ENCODE assay signal across 20 cellular contexts in the genomic region with DNA sequence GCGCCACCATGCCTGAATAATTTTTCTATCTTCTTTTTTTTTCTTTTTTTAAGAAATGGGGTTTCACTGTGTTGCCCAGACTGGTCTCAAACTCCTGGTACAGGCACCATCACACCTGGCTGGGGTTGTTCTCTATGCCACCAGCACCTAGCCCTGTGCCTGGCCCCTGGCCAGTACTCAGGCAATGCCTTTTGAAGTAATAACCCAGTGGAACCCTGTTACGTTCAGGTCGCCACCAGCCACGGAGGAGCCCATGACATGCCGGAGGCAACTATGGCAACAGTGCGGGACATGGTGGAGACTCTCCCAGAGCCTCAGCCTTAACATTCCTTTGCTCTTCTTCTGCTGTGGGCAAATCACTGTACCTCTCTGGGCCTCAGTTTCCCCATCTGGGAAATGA. TPM values are rescaled to one million over a fixed set of nuclear protein-coding genes. Genes with fewer than 3 reads are reported as not detected.
DNase-seq lines count a peak whose midpoint lies in the region; ATAC-seq, FAIRE-seq and TF ChIP-seq lines count a peak whose summit lies in the region.
"Had no signal": no experiment of that assay in that cellular context is flagged by ENCODE, and none has a peak within 500 bp of the region (broad histone marks: within the 10 kb centered on the region; RNA-seq: fewer than 3 reads in every experiment).

No MANE protein-coding gene starts in this region.

- no peak overlapping the region for H3K4me3 Mint-ChIP-seq in astrocyte (ENCODE audit: unreplicated experiment)
- H3K4me3 Mint-ChIP-seq: central memory CD8-positive, alpha-beta T cell; effector memory CD8-positive, alpha-beta T cell had no signal

- peak overlapping the region; percentile 94 for H3K27ac Mint-ChIP-seq in astrocyte (ENCODE audit: unreplicated experiment)
- H3K27ac Mint-ChIP-seq: effector memory CD8-positive, alpha-beta T cell had no signal

- in situ Hi-C loops in GM23248 (cut with MboI), result no loop called here

- H3K4me2 ChIP-seq in GM23248 (ENCODE audit: unreplicated experiment) (peak overlapping the region; percentile 42), astrocyte (ENCODE audit: low read length) (no peak overlapping the region)

- H4K20me1 ChIP-seq in GM23248 (ENCODE audit: insufficient read depth) (no peaks in the 10 kb centered on the region), astrocyte (ENCODE audit: insufficient read depth, low read length) (no peaks in the 10 kb centered on the region)

- H3K27me3 ChIP-seq in GM23248 (replicated peaks; ENCODE audit: insufficient read depth) (no peaks in the 10 kb centered on the region), astrocyte (ENCODE audit: insufficient read depth, low read length) (peaks cover 21% of the 10 kb centered on the region), lung (ENCODE audit: control insufficient read depth, insufficient read depth) (no peaks in the 10 kb centered on the region)

- ATAC-seq in lung (ENCODE audit: insufficient read depth, low FRiP score) (no peak), HG03139 (IDR thresholded peaks at IDR 0.05; ENCODE audit: unreplicated experiment) (no peak), HG02981 (IDR thresholded peaks at IDR 0.05; ENCODE audit: unreplicated experiment) (no peak), GM21717 (IDR thresholded peaks at IDR 0.05; ENCODE audit: unreplicated experiment) (no peak)
- ATAC-seq: effector memory CD8-positive, alpha-beta T cell had no signal

- H3K79me2 ChIP-seq in GM23248 (ENCODE audit: insufficient read depth) (no peaks in the 10 kb centered on the region), astrocyte (ENCODE audit: insufficient read depth, low read length) (no peaks in the 10 kb centered on the region)
- H3K79me2 ChIP-seq: parathyroid adenoma had no signal

- peaks cover 33% of the 10 kb centered on the region for H3K4me1 ChIP-seq in GM23248 (ENCODE audit: insufficient read depth)
- H3K4me1 ChIP-seq in astrocyte (ENCODE audit: insufficient read depth, low read length), result peaks cover 7% of the 10 kb centered on the region
- H3K4me1 ChIP-seq in lung (ENCODE audit: control insufficient read depth in 2 of 2, insufficient read depth in 2 of 2, low read length in 2 of 2), result peaks cover 8 to 11% of the 10 kb centered on the region in 2 donors
- H3K4me1 ChIP-seq: parathyroid adenoma had no signal

- peaks cover 21% of the 10 kb centered on the region for H3F3A ChIP-seq in GM23248 (ENCODE audit: insufficient read depth)

- H2AFZ ChIP-seq in GM23248 (peak overlapping the region; percentile 72), astrocyte (ENCODE audit: low read depth, low read length) (no peak overlapping the region)
- H2AFZ ChIP-seq: parathyroid adenoma had no signal

- H3K27ac ChIP-seq in GM23248 (peak overlapping the region; percentile 90), astrocyte (ENCODE audit: low read depth, low read length) (no peak overlapping the region), lung (ENCODE audit: low read depth in 1 of 2, low read length in 1 of 2) (peak overlapping the region; percentile 58 to 80), skin epidermis (peak overlapping the region in 14 of 21 experiments; percentile 12 to 66 (median 44))
- H3K27ac ChIP-seq: parathyroid adenoma had no signal

- DNase-seq in GM23248 (no peak), astrocyte (ENCODE audit: low read depth) (no peak), lung (ENCODE audit: low spot score) (no peak), NCI-H524 treated with DMSO at 0.1 percent for 48 hours (lab: John Stamatoyannopoulos, UW) (no peak)
- DNase-seq: activated CD4-positive, alpha-beta T cell treated with anti-CD3 and anti-CD28 coated beads for 4 hours; activated effector memory CD4-positive, alpha-beta T cell treated with Interleukin-2 at 50 U/mL for 16 hours; effector memory CD8-positive, alpha-beta T cell; NCI-H1436 treated with DMSO at 0.1 percent for 48 hours; NCI-H2171 treated with DMSO at 0.1 percent for 48 hours; NCI-H748 treated with DMSO at 0.1 percent for 48 hours; stimulated activated CD4-positive, alpha-beta T cell treated with anti-CD3 and anti-CD28 coated beads, Interleukin-4, amount 100 ng/mL, for 4 hours had no signal

- H3K36me3 ChIP-seq in GM23248 (ENCODE audit: low read depth) (no peaks in the 10 kb centered on the region), astrocyte (ENCODE audit: insufficient read depth, low read length) (no peaks in the 10 kb centered on the region), lung (ENCODE audit: control insufficient read depth in 2 of 2, insufficient read depth in 2 of 2, low read length in 2 of 2) (no peaks in the 10 kb centered on the region)

- FAIRE-seq in astrocyte (lab: Jason Lieb, UNC), result no peak
- FAIRE-seq: GM18507, TTC549 had no signal

- peaks cover 4% of the 10 kb centered on the region for H3K36me3 Mint-ChIP-seq in astrocyte (ENCODE audit: low read depth, unreplicated experiment)

- peaks cover 6% of the 10 kb centered on the region for H3K27me3 Mint-ChIP-seq in astrocyte (ENCODE audit: low read depth, unreplicated experiment)

- no peaks in the 10 kb centered on the region for H3K9me2 ChIP-seq in GM23248 (ENCODE audit: insufficient read depth)

- peaks cover 22% of the 10 kb centered on the region for H3K9me3 Mint-ChIP-seq in astrocyte (ENCODE audit: unreplicated experiment)
- H3K9me3 Mint-ChIP-seq: central memory CD8-positive, alpha-beta T cell had no signal

- H3K4me3 ChIP-seq in GM23248, result no peak overlapping the region
- H3K4me3 ChIP-seq in astrocyte (ENCODE audit: insufficient read depth, low read depth, low read length), result no peak overlapping the region
- H3K4me3 ChIP-seq in lung, result no peak overlapping the region
- H3K4me3 ChIP-seq in skin epidermis, result no peak overlapping the region

- H3K9me3 ChIP-seq in GM23248 (ENCODE audit: low read depth) (no peaks in the 10 kb centered on the region), astrocyte (ENCODE audit: insufficient read depth, low read depth, low read length) (peaks cover 8% of the 10 kb centered on the region), lung (ENCODE audit: control insufficient read depth in 2 of 2, insufficient read depth in 1 of 2, low read length in 1 of 2) (peaks cover 0 to 10% of the 10 kb centered on the region in 2 donors)

- TF ChIP-seq CTCF in astrocyte (IDR thresholded peaks at IDR 0.05; ENCODE audit: insufficient read depth, low read depth, low read length), result no peak
- TF ChIP-seq CTCF in lung (IDR thresholded peaks at IDR 0.05; ENCODE audit: control extremely low read depth, extremely low read depth), result no peak

- H3K4me1 Mint-ChIP-seq in astrocyte (ENCODE audit: low read depth, unreplicated experiment), result peaks cover 16% of the 10 kb centered on the region
- H3K4me1 Mint-ChIP-seq: central memory CD8-positive, alpha-beta T cell had no signal

- H3K9ac ChIP-seq in GM23248 (peak overlapping the region; percentile 77), astrocyte (ENCODE audit: low read length) (peak overlapping the region; percentile 57)
- H3K9ac ChIP-seq: parathyroid adenoma had no signal

- WGBS in GM23248 (ENCODE audit: low coverage in 1 of 2, low lambda C conversion rate in 2 of 2, missing lambda C conversion rate in 2 of 2), 2 experiments, result 62 to 65% methylated on average over 6 of the region's 6 CpGs
- WGBS in lung, 2 donors, result 93 to 99% methylated on average over 6 of the region's 6 CpGs

RNA-seq across cellular contexts. Expression of a gene that starts 14.1 kb away (rescaled TPM):
- total RNA-seq in GM23248 (2014; rRNA removed; shearing (Covaris generic)), result 16.8 and 17.8 TPM in 2 replicates
- 8.8 and 9.7 TPM in 2 replicates for polyA plus RNA-seq in GM23248 (2016; fragmentation: Nextera tagmentation; extraction: Ambion mirVana)
- 5.6 and 11.7 TPM in 2 replicates for total RNA-seq in astrocyte
- total RNA-seq in lung, result 10 to 100 TPM in 1 of 2 donors, 1 to 10 TPM in 1; 8.9 to 40.5 TPM
- 1 to 10 TPM; 2.9 to 8.1 TPM for polyA plus RNA-seq in lung
- total RNA-seq: MCF 10A had no signal
